Comparison of ENCODE assay signal across 1 cellular context in the genomic region with DNA sequence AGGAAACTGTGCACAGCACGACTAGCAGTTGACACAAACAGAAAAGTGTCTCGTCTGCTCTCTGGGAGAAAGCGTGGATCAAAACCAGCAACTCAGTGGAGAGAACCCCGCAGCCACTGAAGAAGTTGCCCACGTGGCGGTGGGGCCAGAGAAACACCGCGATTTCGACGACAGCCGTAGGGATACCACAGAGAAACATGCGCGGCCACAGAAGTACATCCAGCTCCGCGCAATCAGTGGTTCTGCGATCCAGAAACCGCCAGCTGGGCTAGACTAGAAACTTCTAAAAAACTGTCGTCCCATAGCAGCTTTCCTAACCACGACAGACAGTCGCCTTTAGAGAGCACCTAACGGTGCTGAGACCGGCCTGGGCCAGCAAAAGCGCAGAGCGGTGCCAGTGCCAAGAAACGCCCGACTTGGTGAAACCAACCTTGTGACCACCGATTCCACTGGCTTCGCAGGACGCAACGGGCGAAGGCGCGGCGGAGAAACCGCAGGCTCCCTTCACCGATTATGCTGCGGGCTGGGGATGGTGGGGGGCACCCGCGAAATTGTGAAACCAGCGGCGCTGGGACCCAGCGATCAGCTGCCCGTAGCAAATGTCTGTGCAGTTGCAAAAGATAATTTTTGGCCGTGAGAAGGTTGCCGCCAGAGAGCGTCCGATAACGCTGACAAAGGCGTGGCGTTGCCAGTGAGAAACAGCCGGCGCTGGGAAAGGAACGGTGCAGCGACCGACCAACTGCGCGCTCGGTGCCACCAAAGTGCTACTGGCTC.
TF ChIP-seq lines count a peak whose summit lies in the region.

No MANE protein-coding gene starts in this region.

TF ChIP-seq in K562, 482 proteins besides CTCF, POLR2A, EP300 and RAD21 (continued from another document and continues in another):
- TF ChIP-seq, protein P1, sequence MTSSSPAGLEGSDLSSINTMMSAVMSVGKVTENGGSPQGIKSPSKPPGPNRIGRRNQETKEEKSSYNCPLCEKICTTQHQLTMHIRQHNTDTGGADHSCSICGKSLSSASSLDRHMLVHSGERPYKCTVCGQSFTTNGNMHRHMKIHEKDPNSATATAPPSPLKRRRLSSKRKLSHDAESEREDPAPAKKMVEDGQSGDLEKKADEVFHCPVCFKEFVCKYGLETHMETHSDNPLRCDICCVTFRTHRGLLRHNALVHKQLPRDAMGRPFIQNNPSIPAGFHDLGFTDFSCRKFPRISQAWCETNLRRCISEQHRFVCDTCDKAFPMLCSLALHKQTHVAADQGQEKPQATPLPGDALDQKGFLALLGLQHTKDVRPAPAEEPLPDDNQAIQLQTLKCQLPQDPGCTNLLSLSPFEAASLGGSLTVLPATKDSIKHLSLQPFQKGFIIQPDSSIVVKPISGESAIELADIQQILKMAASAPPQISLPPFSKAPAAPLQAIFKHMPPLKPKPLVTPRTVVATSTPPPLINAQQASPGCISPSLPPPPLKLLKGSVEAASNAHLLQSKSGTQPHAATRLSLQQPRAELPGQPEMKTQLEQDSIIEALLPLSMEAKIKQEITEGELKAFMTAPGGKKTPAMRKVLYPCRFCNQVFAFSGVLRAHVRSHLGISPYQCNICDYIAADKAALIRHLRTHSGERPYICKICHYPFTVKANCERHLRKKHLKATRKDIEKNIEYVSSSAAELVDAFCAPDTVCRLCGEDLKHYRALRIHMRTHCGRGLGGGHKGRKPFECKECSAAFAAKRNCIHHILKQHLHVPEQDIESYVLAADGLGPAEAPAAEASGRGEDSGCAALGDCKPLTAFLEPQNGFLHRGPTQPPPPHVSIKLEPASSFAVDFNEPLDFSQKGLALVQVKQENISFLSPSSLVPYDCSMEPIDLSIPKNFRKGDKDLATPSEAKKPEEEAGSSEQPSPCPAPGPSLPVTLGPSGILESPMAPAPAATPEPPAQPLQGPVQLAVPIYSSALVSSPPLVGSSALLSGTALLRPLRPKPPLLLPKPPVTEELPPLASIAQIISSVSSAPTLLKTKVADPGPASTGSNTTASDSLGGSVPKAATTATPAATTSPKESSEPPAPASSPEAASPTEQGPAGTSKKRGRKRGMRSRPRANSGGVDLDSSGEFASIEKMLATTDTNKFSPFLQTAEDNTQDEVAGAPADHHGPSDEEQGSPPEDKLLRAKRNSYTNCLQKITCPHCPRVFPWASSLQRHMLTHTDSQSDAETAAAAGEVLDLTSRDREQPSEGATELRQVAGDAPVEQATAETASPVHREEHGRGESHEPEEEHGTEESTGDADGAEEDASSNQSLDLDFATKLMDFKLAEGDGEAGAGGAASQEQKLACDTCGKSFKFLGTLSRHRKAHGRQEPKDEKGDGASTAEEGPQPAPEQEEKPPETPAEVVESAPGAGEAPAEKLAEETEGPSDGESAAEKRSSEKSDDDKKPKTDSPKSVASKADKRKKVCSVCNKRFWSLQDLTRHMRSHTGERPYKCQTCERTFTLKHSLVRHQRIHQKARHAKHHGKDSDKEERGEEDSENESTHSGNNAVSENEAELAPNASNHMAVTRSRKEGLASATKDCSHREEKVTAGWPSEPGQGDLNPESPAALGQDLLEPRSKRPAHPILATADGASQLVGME (CRISPR knock-in tag; IDR thresholded peaks at IDR 0.05): no peak
- TF ChIP-seq PHTF2 (CRISPR knock-in tag; IDR thresholded peaks at IDR 0.05) (no peak), KDM4B (IDR thresholded peaks at IDR 0.05; ENCODE audit: borderline replicate concordance in 2 of 2, low read depth in 1 of 2) (peak in 1 of 2 experiments; percentile 57; a peak in 1 of 4 replicates), ZNF766 (CRISPR knock-in tag; conservative IDR thresholded peaks at IDR 0.05) (peak; percentile 64; the same call in 1 of the 2 replicates), GABPB1 (CRISPR knock-in tag; IDR thresholded peaks at IDR 0.05) (peak; percentile 75), ETV6 (IDR thresholded peaks at IDR 0.05; ENCODE audit: borderline replicate concordance in 1 of 2, low read depth in 2 of 2, low read length in 1 of 2) (peak; percentile 35 to 71; a peak in 2 of 4 replicates), ETV6 (CRISPR knock-in tag; IDR thresholded peaks at IDR 0.05; ENCODE audit: borderline replicate concordance) (peak; percentile 94), TCF7L2 (IDR thresholded peaks at IDR 0.05; ENCODE audit: low read depth, low read length) (peak; percentile 71; the same call in 1 of the 2 replicates), HMBOX1 (IDR thresholded peaks at IDR 0.05) (no peak), ZFP1 (CRISPR knock-in tag; IDR thresholded peaks at IDR 0.05) (no peak), ZNF384 (IDR thresholded peaks at IDR 0.05; ENCODE audit: low read depth, low read length) (no peak), HNRNPH1 (optimal IDR thresholded peaks at IDR 0.05; ENCODE audit: low read depth, low read length) (no peak), PRDM10 (IDR thresholded peaks at IDR 0.05; ENCODE audit: partially characterized antibody) (peak; percentile 42), CHD1 (IDR thresholded peaks at IDR 0.05; ENCODE audit: low read length) (no peak), FOS (IDR thresholded peaks at IDR 0.05; ENCODE audit: extremely low read depth, insufficient read length) (no peak), CCAR2 (IDR thresholded peaks at IDR 0.05; ENCODE audit: low read depth, low read length) (no peak), PPARD (CRISPR knock-in tag; IDR thresholded peaks at IDR 0.05) (no peak), BRCA1 (IDR thresholded peaks at IDR 0.05) (no peak), BRCA1 (CRISPR knock-in tag; IDR thresholded peaks at IDR 0.05) (no peak), ZNF76 (CRISPR knock-in tag; IDR thresholded peaks at IDR 0.05; ENCODE audit: borderline replicate concordance) (peak; percentile 29; the same call in 1 of the 2 replicates), TOE1 (IDR thresholded peaks at IDR 0.05; ENCODE audit: borderline replicate concordance) (peak; percentile 92), TOE1 (CRISPR knock-in tag; IDR thresholded peaks at IDR 0.05; ENCODE audit: borderline replicate concordance, low read depth) (peak; percentile 98; the same call in 1 of the 2 replicates), KLF10 (CRISPR knock-in tag; IDR thresholded peaks at IDR 0.05) (no peak), STAT5A (IDR thresholded peaks at IDR 0.05; ENCODE audit: borderline replicate concordance, low read length) (peak; percentile 33; the same call in 1 of the 2 replicates), ETV5 (CRISPR knock-in tag; IDR thresholded peaks at IDR 0.05; ENCODE audit: low read depth) (peak; percentile 66), ZNF79 (CRISPR knock-in tag; IDR thresholded peaks at IDR 0.05; ENCODE audit: low read depth) (no peak), CHD4 (IDR thresholded peaks at IDR 0.05; ENCODE audit: insufficient read depth, insufficient replicate concordance, low read depth, low read length, poor library complexity, severe bottlenecking) (peak; percentile 44), BHLHE40 (IDR thresholded peaks at IDR 0.05; ENCODE audit: low read length) (peak; percentile 58), GABPA (tag; conservative IDR thresholded peaks at IDR 0.05; ENCODE audit: low read depth) (0 out of 2 replicates have a peak, but pooled peaks have one; percentile 2), ATF1 (CRISPR knock-in tag; IDR thresholded peaks at IDR 0.05) (no peak), ATF1 (tag; IDR thresholded peaks at IDR 0.05) (peak; percentile 69), PRMT5 (CRISPR knock-in tag; IDR thresholded peaks at IDR 0.05) (no peak; the same call in 1 of the 2 replicates), E2F3 (CRISPR knock-in tag; IDR thresholded peaks at IDR 0.05) (0 out of 2 replicates have a peak, but pooled peaks have one; percentile 66), MAZ (CRISPR knock-in tag; conservative IDR thresholded peaks at IDR 0.05 in 1 of 2, IDR thresholded peaks at IDR 0.05 in 1 of 2) (peak; percentile 60 to 74), ZNF316 (IDR thresholded peaks at IDR 0.05) (no peak), ZNF584 (CRISPR knock-in tag; IDR thresholded peaks at IDR 0.05; ENCODE audit: low read depth) (no peak; the same call in 1 of the 2 replicates), SRSF1 (IDR thresholded peaks at IDR 0.05; ENCODE audit: low read depth, low read length) (0 out of 2 replicates have a peak, but pooled peaks have one; percentile 67)
- TF ChIP-seq, protein P2, sequence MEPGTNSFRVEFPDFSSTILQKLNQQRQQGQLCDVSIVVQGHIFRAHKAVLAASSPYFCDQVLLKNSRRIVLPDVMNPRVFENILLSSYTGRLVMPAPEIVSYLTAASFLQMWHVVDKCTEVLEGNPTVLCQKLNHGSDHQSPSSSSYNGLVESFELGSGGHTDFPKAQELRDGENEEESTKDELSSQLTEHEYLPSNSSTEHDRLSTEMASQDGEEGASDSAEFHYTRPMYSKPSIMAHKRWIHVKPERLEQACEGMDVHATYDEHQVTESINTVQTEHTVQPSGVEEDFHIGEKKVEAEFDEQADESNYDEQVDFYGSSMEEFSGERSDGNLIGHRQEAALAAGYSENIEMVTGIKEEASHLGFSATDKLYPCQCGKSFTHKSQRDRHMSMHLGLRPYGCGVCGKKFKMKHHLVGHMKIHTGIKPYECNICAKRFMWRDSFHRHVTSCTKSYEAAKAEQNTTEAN (CRISPR knock-in tag; IDR thresholded peaks at IDR 0.05): peak; percentile 76; the same call in 1 of the 2 replicates
- TF ChIP-seq, protein P3, sequence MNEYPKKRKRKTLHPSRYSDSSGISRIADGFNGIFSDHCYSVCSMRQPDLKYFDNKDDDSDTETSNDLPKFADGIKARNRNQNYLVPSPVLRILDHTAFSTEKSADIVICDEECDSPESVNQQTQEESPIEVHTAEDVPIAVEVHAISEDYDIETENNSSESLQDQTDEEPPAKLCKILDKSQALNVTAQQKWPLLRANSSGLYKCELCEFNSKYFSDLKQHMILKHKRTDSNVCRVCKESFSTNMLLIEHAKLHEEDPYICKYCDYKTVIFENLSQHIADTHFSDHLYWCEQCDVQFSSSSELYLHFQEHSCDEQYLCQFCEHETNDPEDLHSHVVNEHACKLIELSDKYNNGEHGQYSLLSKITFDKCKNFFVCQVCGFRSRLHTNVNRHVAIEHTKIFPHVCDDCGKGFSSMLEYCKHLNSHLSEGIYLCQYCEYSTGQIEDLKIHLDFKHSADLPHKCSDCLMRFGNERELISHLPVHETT (CRISPR knock-in tag; conservative IDR thresholded peaks at IDR 0.05 in 1 of 2, IDR thresholded peaks at IDR 0.05 in 1 of 2): peak in 1 of 2 experiments; percentile 16; a peak in 1 of 4 replicates
- TF ChIP-seq, protein P4, sequence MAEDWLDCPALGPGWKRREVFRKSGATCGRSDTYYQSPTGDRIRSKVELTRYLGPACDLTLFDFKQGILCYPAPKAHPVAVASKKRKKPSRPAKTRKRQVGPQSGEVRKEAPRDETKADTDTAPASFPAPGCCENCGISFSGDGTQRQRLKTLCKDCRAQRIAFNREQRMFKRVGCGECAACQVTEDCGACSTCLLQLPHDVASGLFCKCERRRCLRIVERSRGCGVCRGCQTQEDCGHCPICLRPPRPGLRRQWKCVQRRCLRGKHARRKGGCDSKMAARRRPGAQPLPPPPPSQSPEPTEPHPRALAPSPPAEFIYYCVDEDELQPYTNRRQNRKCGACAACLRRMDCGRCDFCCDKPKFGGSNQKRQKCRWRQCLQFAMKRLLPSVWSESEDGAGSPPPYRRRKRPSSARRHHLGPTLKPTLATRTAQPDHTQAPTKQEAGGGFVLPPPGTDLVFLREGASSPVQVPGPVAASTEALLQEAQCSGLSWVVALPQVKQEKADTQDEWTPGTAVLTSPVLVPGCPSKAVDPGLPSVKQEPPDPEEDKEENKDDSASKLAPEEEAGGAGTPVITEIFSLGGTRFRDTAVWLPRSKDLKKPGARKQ (CRISPR knock-in tag; IDR thresholded peaks at IDR 0.05): no peak
- TF ChIP-seq, protein P5, sequence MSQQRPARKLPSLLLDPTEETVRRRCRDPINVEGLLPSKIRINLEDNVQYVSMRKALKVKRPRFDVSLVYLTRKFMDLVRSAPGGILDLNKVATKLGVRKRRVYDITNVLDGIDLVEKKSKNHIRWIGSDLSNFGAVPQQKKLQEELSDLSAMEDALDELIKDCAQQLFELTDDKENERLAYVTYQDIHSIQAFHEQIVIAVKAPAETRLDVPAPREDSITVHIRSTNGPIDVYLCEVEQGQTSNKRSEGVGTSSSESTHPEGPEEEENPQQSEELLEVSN (IDR thresholded peaks at IDR 0.05; ENCODE audit: borderline replicate concordance in 1 of 2, extremely low read depth in 1 of 2, insufficient read depth in 1 of 2, insufficient read length in 1 of 2, low read depth in 1 of 2, low read length in 1 of 2, poor library complexity in 1 of 2, severe bottlenecking in 1 of 2): peak; percentile 95 to 96
- TF ChIP-seq, protein P6, sequence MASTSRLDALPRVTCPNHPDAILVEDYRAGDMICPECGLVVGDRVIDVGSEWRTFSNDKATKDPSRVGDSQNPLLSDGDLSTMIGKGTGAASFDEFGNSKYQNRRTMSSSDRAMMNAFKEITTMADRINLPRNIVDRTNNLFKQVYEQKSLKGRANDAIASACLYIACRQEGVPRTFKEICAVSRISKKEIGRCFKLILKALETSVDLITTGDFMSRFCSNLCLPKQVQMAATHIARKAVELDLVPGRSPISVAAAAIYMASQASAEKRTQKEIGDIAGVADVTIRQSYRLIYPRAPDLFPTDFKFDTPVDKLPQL (IDR thresholded peaks at IDR 0.05; ENCODE audit: extremely low read depth, insufficient read length): no peak
